In the genomic region with DNA sequence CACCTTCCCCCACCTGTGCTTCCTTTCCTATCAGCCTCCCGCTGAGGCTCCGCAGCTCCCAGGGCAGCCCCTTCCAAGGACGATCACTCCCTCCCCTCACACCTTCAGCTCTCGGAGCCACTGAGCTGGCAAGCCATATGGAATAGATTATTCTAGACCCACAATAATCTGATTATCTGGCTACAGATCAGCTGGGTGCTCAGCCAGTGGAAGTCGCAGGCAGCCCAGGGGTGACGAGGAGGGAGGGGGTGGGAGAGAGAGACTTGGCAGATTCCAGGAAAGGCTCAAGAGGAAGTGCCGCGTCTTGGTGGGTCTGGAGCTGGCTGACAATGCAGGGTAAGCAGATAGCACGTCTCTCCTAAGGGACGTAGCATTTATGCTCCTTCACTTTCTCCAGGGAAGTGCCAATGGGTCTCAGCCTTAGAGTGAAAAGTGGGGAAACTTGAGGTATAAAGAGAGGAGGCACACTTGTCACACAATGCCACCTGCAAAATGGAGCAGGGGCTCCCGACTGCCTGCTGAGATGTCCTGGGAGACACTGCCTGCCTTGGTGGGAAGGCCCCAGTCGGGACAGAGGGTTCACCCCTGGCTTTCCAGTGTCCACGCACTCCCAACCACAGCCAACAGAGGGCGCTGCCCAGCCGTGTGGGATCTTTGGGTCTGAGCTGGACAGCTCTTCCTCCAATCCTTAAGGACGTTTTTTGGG, we compare ENCODE assay signal across 8 cellular contexts. TPM values are rescaled to one million over a fixed set of nuclear protein-coding genes. Genes with fewer than 3 reads are reported as not detected.
DNase-seq lines count a peak whose midpoint lies in the region; ATAC-seq and TF ChIP-seq lines count a peak whose summit lies in the region.

No MANE protein-coding gene starts in this region.

- H3K4me1 ChIP-seq in KMS-11 (ENCODE audit: low read depth, poor library complexity, severe bottlenecking) (peaks cover 69% of the 10 kb centered on the region), adipocyte (ENCODE audit: control insufficient read depth, insufficient read depth, low read length) (no peaks in the 10 kb centered on the region)

- no peaks in the 10 kb centered on the region for H4K20me1 ChIP-seq in KMS-11 (ENCODE audit: insufficient read depth)

- in situ Hi-C loops in GM13977 (cut with MboI; ENCODE audit: low pct_unique_long_range_greater_than_20kb, low sequenced_read_pairs, unreplicated experiment): no loop called here

- intact Hi-C loops in left ventricle myocardium superior (cut with micrococcal nuclease): loop anchor here (2.0 kb wide), 1 partner anchor 114 kb away; no protein-coding TSS in a partner anchor

- H3K79me2 ChIP-seq in KMS-11 (ENCODE audit: insufficient read depth, low read depth): no peaks in the 10 kb centered on the region

- H3K9ac ChIP-seq in KMS-11 (peak overlapping the region; percentile 60; the same call in 1 of the 2 replicates), adipocyte (ENCODE audit: low read length) (no peak overlapping the region)

- TF ChIP-seq CTCF in GM13977 (IDR thresholded peaks at IDR 0.05; ENCODE audit: extremely low read depth, insufficient read depth, missing control alignments) (peak; percentile 97), KMS-11 (conservative IDR thresholded peaks at IDR 0.05; ENCODE audit: low read depth, low read length) (peak; percentile 96)

- no peaks in the 10 kb centered on the region for H3K36me3 ChIP-seq in KMS-11 (ENCODE audit: insufficient read depth)
- H3K36me3 ChIP-seq in adipocyte (ENCODE audit: control insufficient read depth, insufficient read depth, low read length, severe bottlenecking): no peaks in the 10 kb centered on the region

- DNase-seq in AG08396 (ENCODE audit: low spot score) (peak; percentile 85), GM13977 (ENCODE audit: low spot score) (peak; percentile 87), SW480 (ENCODE audit: low spot score) (peak; percentile 51), adipocyte (ENCODE audit: low read depth) (peak; percentile 90), left ventricle myocardium superior (peak; percentile 91), retina (peak; percentile 82)

- peak overlapping the region; percentile 80 for H2AFZ ChIP-seq in KMS-11 (ENCODE audit: low read depth)

- H3K9me3 ChIP-seq in adipocyte (ENCODE audit: control insufficient read depth, low read length): no peaks in the 10 kb centered on the region

- no peak overlapping the region for H3K4me3 ChIP-seq in KMS-11 (IDR thresholded peaks at IDR 0.05; ENCODE audit: insufficient read depth, low read depth, low read length)
- H3K4me3 ChIP-seq in adipocyte (ENCODE audit: low read length): no peak overlapping the region

- H3K27ac ChIP-seq in KMS-11: peak overlapping the region; percentile 91

- H3K4me2 ChIP-seq in KMS-11: peak overlapping the region; percentile 100

- ATAC-seq in left ventricle myocardium superior (peak; percentile 94), GM19455 (IDR thresholded peaks at IDR 0.05; ENCODE audit: unreplicated experiment) (no peak)

- H3K27me3 ChIP-seq in KMS-11 (ENCODE audit: insufficient read depth, low read depth): no peaks in the 10 kb centered on the region
- H3K27me3 ChIP-seq in adipocyte (replicated peaks; ENCODE audit: control insufficient read depth, insufficient read depth, low read length): no peaks in the 10 kb centered on the region

RNA-seq across cellular contexts. Expression of gene MESP1, which starts 9.4 kb away (rescaled TPM):
- 8.4 TPM for total RNA-seq in left ventricle myocardium superior

RNA-seq across cellular contexts. Expression of gene MESP2, which starts 15.7 kb away (rescaled TPM):
- 0.20 TPM for total RNA-seq in left ventricle myocardium superior

RNA-seq across cellular contexts. Expression of gene ANPEP, which starts 54.2 kb away (rescaled TPM):
- total RNA-seq in left ventricle myocardium superior: 7.7 TPM
